Comparison of ENCODE assay signal across 1 cellular context in the genomic region with DNA sequence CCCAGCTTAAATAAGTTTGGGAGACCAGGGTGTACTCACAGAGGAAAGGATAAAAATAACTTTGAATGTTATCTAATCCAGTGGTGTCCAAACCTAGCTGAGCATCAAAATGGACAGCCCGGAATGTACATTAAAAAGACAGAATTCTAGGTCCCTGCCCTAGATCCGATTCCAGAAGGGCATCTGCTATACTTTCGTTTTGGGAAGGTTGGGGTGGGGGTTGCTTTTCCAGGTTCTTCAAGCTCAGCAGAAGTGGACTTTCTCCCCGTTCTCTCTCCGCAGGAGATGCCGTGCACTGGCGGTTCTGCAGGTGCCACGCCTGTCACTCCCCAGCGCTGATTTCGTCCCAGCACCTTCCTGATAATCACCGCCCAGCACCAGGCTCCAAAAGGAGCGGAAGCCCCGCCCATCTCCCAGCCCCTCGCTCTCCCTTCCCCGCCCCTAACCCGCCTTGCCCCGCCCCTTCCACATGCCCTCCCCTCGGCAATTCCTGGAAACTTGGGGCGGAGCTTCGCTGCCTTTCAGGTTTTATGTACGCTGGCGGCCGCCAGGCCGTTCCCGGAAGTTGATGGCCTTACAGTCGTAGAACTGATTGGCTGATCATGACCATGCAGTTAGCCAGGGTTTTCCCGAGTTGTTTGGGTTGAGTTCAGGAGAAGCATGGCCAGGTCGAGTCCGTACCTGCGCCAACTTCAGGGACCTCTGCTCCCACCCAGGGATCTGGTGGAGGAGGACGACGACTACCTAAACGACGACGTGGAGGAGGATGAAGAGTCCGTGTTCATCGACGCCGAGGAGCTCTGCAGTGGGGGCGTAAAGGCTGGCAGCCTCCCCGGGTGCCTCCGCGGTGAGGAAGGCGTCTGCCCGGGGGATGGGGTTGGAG.
A peak's percentile ranks its signal among the peaks of the same experiment; 100 is the strongest.
TF ChIP-seq lines count a peak whose summit lies in the region.

A gene (plus strand): TSS at position 550 of the 883 bp plus-strand sequence. CDS start 111 bp downstream, at position 661.

TF ChIP-seq in HepG2, 621 proteins besides CTCF, POLR2A, EP300 and RAD21 (continued from another document and continues in another):
- TF ChIP-seq, protein P1, sequence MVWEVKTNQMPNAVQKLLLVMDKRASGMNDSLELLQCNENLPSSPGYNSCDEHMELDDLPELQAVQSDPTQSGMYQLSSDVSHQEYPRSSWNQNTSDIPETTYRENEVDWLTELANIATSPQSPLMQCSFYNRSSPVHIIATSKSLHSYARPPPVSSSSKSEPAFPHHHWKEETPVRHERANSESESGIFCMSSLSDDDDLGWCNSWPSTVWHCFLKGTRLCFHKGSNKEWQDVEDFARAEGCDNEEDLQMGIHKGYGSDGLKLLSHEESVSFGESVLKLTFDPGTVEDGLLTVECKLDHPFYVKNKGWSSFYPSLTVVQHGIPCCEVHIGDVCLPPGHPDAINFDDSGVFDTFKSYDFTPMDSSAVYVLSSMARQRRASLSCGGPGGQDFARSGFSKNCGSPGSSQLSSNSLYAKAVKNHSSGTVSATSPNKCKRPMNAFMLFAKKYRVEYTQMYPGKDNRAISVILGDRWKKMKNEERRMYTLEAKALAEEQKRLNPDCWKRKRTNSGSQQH (CRISPR knock-in tag; IDR thresholded peaks at IDR 0.05; ENCODE audit: low read depth) = no peak
- no peak for TF ChIP-seq DPF2 (CRISPR knock-in tag; IDR thresholded peaks at IDR 0.05; ENCODE audit: borderline replicate concordance, low read depth)
- TF ChIP-seq GABPB1 (CRISPR knock-in tag; IDR thresholded peaks at IDR 0.05) = peak; percentile 80
- TF ChIP-seq SP4 (CRISPR knock-in tag; IDR thresholded peaks at IDR 0.05) = peak; percentile 83
- peak; percentile 83 for TF ChIP-seq PHF20 (CRISPR knock-in tag; IDR thresholded peaks at IDR 0.05)
- TF ChIP-seq MXD4 (CRISPR knock-in tag; IDR thresholded peaks at IDR 0.05) = 0 out of 2 replicates have a peak, but pooled peaks have one; percentile 40
- no peak for TF ChIP-seq SMAD9 (CRISPR knock-in tag; IDR thresholded peaks at IDR 0.05)
- 0 out of 2 replicates have a peak, but pooled peaks have one; percentile 61 for TF ChIP-seq ZMAT3 (CRISPR knock-in tag; conservative IDR thresholded peaks at IDR 0.05)
- TF ChIP-seq KDM4B (CRISPR knock-in tag; IDR thresholded peaks at IDR 0.05) = no peak
- no peak for TF ChIP-seq CEBPG (CRISPR knock-in tag; IDR thresholded peaks at IDR 0.05)
- no peak for TF ChIP-seq SKI (IDR thresholded peaks at IDR 0.05; ENCODE audit: partially characterized antibody)
- TF ChIP-seq HNRNPK (IDR thresholded peaks at IDR 0.05; ENCODE audit: low read depth, low read length, poor library complexity, severe bottlenecking) = no peak
- TF ChIP-seq, protein P2, sequence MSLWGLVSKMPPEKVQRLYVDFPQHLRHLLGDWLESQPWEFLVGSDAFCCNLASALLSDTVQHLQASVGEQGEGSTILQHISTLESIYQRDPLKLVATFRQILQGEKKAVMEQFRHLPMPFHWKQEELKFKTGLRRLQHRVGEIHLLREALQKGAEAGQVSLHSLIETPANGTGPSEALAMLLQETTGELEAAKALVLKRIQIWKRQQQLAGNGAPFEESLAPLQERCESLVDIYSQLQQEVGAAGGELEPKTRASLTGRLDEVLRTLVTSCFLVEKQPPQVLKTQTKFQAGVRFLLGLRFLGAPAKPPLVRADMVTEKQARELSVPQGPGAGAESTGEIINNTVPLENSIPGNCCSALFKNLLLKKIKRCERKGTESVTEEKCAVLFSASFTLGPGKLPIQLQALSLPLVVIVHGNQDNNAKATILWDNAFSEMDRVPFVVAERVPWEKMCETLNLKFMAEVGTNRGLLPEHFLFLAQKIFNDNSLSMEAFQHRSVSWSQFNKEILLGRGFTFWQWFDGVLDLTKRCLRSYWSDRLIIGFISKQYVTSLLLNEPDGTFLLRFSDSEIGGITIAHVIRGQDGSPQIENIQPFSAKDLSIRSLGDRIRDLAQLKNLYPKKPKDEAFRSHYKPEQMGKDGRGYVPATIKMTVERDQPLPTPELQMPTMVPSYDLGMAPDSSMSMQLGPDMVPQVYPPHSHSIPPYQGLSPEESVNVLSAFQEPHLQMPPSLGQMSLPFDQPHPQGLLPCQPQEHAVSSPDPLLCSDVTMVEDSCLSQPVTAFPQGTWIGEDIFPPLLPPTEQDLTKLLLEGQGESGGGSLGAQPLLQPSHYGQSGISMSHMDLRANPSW (CRISPR knock-in tag; IDR thresholded peaks at IDR 0.05; ENCODE audit: borderline replicate concordance) = 0 out of 2 replicates have a peak, but pooled peaks have one; percentile 62
- TF ChIP-seq ZNF468 (CRISPR knock-in tag; IDR thresholded peaks at IDR 0.05) = no peak
- TF ChIP-seq, protein P3, sequence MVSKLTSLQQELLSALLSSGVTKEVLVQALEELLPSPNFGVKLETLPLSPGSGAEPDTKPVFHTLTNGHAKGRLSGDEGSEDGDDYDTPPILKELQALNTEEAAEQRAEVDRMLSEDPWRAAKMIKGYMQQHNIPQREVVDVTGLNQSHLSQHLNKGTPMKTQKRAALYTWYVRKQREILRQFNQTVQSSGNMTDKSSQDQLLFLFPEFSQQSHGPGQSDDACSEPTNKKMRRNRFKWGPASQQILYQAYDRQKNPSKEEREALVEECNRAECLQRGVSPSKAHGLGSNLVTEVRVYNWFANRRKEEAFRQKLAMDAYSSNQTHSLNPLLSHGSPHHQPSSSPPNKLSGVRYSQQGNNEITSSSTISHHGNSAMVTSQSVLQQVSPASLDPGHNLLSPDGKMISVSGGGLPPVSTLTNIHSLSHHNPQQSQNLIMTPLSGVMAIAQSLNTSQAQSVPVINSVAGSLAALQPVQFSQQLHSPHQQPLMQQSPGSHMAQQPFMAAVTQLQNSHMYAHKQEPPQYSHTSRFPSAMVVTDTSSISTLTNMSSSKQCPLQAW (CRISPR knock-in tag; IDR thresholded peaks at IDR 0.05) = peak; percentile 67; the same call in 1 of the 2 replicates
- no peak for TF ChIP-seq TOE1 (CRISPR knock-in tag; IDR thresholded peaks at IDR 0.05)
- TF ChIP-seq ZNF7 (CRISPR knock-in tag; IDR thresholded peaks at IDR 0.05) = no peak
- peak; percentile 24 for TF ChIP-seq YY1 (IDR thresholded peaks at IDR 0.05; ENCODE audit: insufficient read depth, insufficient replicate concordance, low read depth, low read length)
- no peak for TF ChIP-seq MTF1 (CRISPR knock-in tag; IDR thresholded peaks at IDR 0.05)
- no peak for TF ChIP-seq ATRX (CRISPR knock-in tag; IDR thresholded peaks at IDR 0.05; ENCODE audit: borderline replicate concordance)
- TF ChIP-seq ZNF558 (CRISPR knock-in tag; IDR thresholded peaks at IDR 0.05; ENCODE audit: borderline replicate concordance) = no peak; the same call in 1 of the 2 replicates
- no peak for TF ChIP-seq KLF13 (CRISPR knock-in tag; IDR thresholded peaks at IDR 0.05)
- TF ChIP-seq ZNF557 (CRISPR knock-in tag; IDR thresholded peaks at IDR 0.05) = no peak
- no peak for TF ChIP-seq RBM22 (optimal IDR thresholded peaks at IDR 0.05; ENCODE audit: low read length)
- no peak for TF ChIP-seq CENPT (CRISPR knock-in tag; IDR thresholded peaks at IDR 0.05; ENCODE audit: low read depth)
- TF ChIP-seq MAZ (IDR thresholded peaks at IDR 0.05; ENCODE audit: borderline replicate concordance, low read depth, low read length) = peak; percentile 58; the same call in 1 of the 2 replicates
- TF ChIP-seq MAZ (CRISPR knock-in tag; IDR thresholded peaks at IDR 0.05; ENCODE audit: low read depth) = peak; percentile 60; the same call in 1 of the 2 replicates
- peak; percentile 59; the same call in 1 of the 2 replicates for TF ChIP-seq ZNF782 (CRISPR knock-in tag; IDR thresholded peaks at IDR 0.05; ENCODE audit: borderline replicate concordance)
- peak; percentile 75 for TF ChIP-seq ZNF772 (CRISPR knock-in tag; IDR thresholded peaks at IDR 0.05)
- TF ChIP-seq SUZ12 (IDR thresholded peaks at IDR 0.05; ENCODE audit: low read depth, low read length) = no peak
- TF ChIP-seq ZNF251 (CRISPR knock-in tag; IDR thresholded peaks at IDR 0.05) = no peak
- TF ChIP-seq ZNF790 (CRISPR knock-in tag; IDR thresholded peaks at IDR 0.05; ENCODE audit: borderline replicate concordance) = peak; percentile 64; the same call in 1 of the 2 replicates
- TF ChIP-seq, protein P4, sequence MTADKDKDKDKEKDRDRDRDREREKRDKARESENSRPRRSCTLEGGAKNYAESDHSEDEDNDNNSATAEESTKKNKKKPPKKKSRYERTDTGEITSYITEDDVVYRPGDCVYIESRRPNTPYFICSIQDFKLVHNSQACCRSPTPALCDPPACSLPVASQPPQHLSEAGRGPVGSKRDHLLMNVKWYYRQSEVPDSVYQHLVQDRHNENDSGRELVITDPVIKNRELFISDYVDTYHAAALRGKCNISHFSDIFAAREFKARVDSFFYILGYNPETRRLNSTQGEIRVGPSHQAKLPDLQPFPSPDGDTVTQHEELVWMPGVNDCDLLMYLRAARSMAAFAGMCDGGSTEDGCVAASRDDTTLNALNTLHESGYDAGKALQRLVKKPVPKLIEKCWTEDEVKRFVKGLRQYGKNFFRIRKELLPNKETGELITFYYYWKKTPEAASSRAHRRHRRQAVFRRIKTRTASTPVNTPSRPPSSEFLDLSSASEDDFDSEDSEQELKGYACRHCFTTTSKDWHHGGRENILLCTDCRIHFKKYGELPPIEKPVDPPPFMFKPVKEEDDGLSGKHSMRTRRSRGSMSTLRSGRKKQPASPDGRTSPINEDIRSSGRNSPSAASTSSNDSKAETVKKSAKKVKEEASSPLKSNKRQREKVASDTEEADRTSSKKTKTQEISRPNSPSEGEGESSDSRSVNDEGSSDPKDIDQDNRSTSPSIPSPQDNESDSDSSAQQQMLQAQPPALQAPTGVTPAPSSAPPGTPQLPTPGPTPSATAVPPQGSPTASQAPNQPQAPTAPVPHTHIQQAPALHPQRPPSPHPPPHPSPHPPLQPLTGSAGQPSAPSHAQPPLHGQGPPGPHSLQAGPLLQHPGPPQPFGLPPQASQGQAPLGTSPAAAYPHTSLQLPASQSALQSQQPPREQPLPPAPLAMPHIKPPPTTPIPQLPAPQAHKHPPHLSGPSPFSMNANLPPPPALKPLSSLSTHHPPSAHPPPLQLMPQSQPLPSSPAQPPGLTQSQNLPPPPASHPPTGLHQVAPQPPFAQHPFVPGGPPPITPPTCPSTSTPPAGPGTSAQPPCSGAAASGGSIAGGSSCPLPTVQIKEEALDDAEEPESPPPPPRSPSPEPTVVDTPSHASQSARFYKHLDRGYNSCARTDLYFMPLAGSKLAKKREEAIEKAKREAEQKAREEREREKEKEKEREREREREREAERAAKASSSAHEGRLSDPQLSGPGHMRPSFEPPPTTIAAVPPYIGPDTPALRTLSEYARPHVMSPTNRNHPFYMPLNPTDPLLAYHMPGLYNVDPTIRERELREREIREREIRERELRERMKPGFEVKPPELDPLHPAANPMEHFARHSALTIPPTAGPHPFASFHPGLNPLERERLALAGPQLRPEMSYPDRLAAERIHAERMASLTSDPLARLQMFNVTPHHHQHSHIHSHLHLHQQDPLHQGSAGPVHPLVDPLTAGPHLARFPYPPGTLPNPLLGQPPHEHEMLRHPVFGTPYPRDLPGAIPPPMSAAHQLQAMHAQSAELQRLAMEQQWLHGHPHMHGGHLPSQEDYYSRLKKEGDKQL (CRISPR knock-in tag; IDR thresholded peaks at IDR 0.05; ENCODE audit: low read depth) = no peak
- no peak for TF ChIP-seq KLF9 (CRISPR knock-in tag; IDR thresholded peaks at IDR 0.05; ENCODE audit: low read depth)
- TF ChIP-seq, protein P5, sequence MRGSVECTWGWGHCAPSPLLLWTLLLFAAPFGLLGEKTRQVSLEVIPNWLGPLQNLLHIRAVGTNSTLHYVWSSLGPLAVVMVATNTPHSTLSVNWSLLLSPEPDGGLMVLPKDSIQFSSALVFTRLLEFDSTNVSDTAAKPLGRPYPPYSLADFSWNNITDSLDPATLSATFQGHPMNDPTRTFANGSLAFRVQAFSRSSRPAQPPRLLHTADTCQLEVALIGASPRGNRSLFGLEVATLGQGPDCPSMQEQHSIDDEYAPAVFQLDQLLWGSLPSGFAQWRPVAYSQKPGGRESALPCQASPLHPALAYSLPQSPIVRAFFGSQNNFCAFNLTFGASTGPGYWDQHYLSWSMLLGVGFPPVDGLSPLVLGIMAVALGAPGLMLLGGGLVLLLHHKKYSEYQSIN (CRISPR knock-in tag; IDR thresholded peaks at IDR 0.05; ENCODE audit: borderline replicate concordance) = no peak
- TF ChIP-seq, protein P6, sequence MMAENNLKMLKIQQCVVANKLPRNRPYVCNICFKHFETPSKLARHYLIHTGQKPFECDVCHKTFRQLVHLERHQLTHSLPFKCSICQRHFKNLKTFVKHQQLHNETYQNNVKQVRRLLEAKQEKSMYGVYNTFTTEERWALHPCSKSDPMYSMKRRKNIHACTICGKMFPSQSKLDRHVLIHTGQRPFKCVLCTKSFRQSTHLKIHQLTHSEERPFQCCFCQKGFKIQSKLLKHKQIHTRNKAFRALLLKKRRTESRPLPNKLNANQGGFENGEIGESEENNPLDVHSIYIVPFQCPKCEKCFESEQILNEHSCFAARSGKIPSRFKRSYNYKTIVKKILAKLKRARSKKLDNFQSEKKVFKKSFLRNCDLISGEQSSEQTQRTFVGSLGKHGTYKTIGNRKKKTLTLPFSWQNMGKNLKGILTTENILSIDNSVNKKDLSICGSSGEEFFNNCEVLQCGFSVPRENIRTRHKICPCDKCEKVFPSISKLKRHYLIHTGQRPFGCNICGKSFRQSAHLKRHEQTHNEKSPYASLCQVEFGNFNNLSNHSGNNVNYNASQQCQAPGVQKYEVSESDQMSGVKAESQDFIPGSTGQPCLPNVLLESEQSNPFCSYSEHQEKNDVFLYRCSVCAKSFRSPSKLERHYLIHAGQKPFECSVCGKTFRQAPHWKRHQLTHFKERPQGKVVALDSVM (CRISPR knock-in tag; IDR thresholded peaks at IDR 0.05) = peak; percentile 94
- no peak for TF ChIP-seq ZFP82 (CRISPR knock-in tag; IDR thresholded peaks at IDR 0.05; ENCODE audit: borderline replicate concordance)
- TF ChIP-seq KMT2B (CRISPR knock-in tag; IDR thresholded peaks at IDR 0.05) = peak; percentile 80
- TF ChIP-seq, protein P7, sequence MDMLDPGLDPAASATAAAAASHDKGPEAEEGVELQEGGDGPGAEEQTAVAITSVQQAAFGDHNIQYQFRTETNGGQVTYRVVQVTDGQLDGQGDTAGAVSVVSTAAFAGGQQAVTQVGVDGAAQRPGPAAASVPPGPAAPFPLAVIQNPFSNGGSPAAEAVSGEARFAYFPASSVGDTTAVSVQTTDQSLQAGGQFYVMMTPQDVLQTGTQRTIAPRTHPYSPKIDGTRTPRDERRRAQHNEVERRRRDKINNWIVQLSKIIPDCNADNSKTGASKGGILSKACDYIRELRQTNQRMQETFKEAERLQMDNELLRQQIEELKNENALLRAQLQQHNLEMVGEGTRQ (IDR thresholded peaks at IDR 0.05; ENCODE audit: low read depth, low read length) = no peak
- TF ChIP-seq, protein P7 (CRISPR knock-in tag; IDR thresholded peaks at IDR 0.05; ENCODE audit: borderline replicate concordance) = no peak; the same call in 1 of the 2 replicates
- TF ChIP-seq TSC22D2 (CRISPR knock-in tag; IDR thresholded peaks at IDR 0.05; ENCODE audit: borderline replicate concordance) = no peak
- TF ChIP-seq HMGA1 (CRISPR knock-in tag; conservative IDR thresholded peaks at IDR 0.05) = no peak
- peak; percentile 45; the same call in 1 of the 2 replicates for TF ChIP-seq ZNF292 (CRISPR knock-in tag; IDR thresholded peaks at IDR 0.05; ENCODE audit: borderline replicate concordance, low read depth)
- peak; percentile 48 for TF ChIP-seq FOXA3 (CRISPR knock-in tag; IDR thresholded peaks at IDR 0.05)
- TF ChIP-seq ZNF326 (CRISPR knock-in tag; IDR thresholded peaks at IDR 0.05; ENCODE audit: borderline replicate concordance) = no peak
- peak; percentile 53; the same call in 1 of the 2 replicates for TF ChIP-seq ZNF567 (CRISPR knock-in tag; IDR thresholded peaks at IDR 0.05; ENCODE audit: borderline replicate concordance)
- no peak for TF ChIP-seq AKAP8 (CRISPR knock-in tag; IDR thresholded peaks at IDR 0.05)
